ENCODE assay signal across 8 cellular contexts in genomic region chr16:28181557-28181914, GRCh38. TPM values are rescaled to one million over a fixed set of nuclear protein-coding genes. Genes with fewer than 3 reads are reported as not detected.
DNase-seq lines count a peak whose midpoint lies in the region; ATAC-seq, FAIRE-seq and TF ChIP-seq lines count a peak whose summit lies in the region.

No MANE protein-coding gene starts in this region.

- FAIRE-seq in pancreas (lab: Jason Lieb, UNC) = no peak

- H3K27ac ChIP-seq in pancreas = peak overlapping the region in 2 of 4 donors; percentile 2 to 46

- H3K4me3 ChIP-seq in pancreas = no peak overlapping the region

- no peak for TF ChIP-seq CTCF in pancreas (IDR thresholded peaks at IDR 0.05)

- H3K27me3 ChIP-seq in pancreas = no peaks in the 10 kb centered on the region

- H3K36me3 ChIP-seq in pancreas = no peaks in the 10 kb centered on the region

- no peaks in the 10 kb centered on the region for H3K9me3 ChIP-seq in pancreas

- H3K4me1 ChIP-seq in pancreas = peaks cover 6 to 37% (median 30%) of the 10 kb centered on the region in 3 donors

- DNase-seq in ELF-1 (ENCODE audit: low read depth, low spot score) = peak; percentile 64
- DNase-seq in RKO (ENCODE audit: low spot score) = peak; percentile 71
- peak in 4 of 6 donors; percentile 26 to 57 (median 38) for DNase-seq in pancreas
- no peak for DNase-seq in SKM-1 (lab: John Stamatoyannopoulos, UW; ENCODE audit: unreplicated experiment)
- DNase-seq in NCI-H2081 treated with DMSO at 0.1 percent for 48 hours (lab: John Stamatoyannopoulos, UW) = no peak
- no peak for DNase-seq in NCI-H2171 treated with DMSO at 0.1 percent for 48 hours (lab: John Stamatoyannopoulos, UW)

- ATAC-seq in esophagus mucosa (peak; percentile 53), pancreas (peak; percentile 87 to 93 (median 88)), GM19395 (IDR thresholded peaks at IDR 0.05; ENCODE audit: unreplicated experiment) (no peak)

- intact Hi-C loops in pancreas (cut with DNase I) = no loop called here

- WGBS in pancreas, 2 donors = 9 to 13% methylated on average over 2 of the region's 2 CpGs

RNA-seq across cellular contexts. Expression of gene XPO6, which starts 30.2 kb away (rescaled TPM):
- total RNA-seq in esophagus mucosa = 82.7 TPM
- 10 to 100 TPM; 32.6 to 46.5 (median 36.4) TPM for total RNA-seq in pancreas
- polyA plus RNA-seq in pancreas = 10 to 100 TPM; 66.6 to 73.6 TPM

Comparison
In these comparisons a context has a peak if more than half of its experiments do, and no peak if none do; other contexts are left out.
1. DNase-seq: peak in ELF-1 (single experiment), RKO (single experiment) and pancreas (4 of 6); none in SKM-1 (single experiment), NCI-H2081 treated with DMSO at 0.1 percent for 48 hours (single experiment) and NCI-H2171 treated with DMSO at 0.1 percent for 48 hours (single experiment).